18 cellular contexts compared by ENCODE assay signal in the genomic region with DNA sequence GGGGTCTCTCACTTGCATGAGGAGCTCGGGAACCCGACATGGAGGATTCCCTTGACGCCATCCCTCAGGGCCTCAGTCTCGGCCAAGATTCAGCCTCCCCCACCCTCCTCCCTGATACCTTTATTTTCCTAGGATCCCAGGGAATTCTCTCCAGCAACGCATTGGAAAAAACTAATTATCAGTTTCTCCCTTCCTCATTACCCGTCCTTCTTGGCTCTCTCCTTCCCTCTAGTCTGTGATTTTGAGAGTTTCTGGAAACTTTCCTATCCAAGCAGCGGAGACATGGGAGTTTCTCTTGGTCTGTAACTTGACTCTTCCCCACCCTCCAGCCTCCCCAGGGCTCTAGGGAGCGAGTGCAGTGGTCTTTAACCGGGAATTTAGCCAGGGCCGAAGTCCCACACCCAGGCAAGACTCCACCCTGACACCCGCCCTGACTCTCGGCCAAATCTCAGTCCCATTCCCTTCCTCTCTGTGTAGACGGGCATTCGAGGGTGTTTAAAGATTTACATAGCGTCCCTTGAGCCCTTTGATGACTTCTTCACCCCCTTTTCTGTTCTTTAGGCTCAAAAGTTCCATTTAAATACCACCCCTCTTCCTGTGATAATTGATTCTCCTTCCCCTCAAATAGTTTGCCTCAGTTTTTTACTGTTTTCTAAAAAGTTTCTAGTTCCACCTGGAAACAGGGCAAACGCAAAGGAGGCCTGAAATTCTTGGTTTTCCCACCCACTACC. TPM values are rescaled to one million over a fixed set of nuclear protein-coding genes. Genes with fewer than 3 reads are reported as not detected.
A peak's percentile ranks its signal among the peaks of the same experiment; 100 is the strongest.
DNase-seq lines count a peak whose midpoint lies in the region; ATAC-seq, FAIRE-seq and TF ChIP-seq lines count a peak whose summit lies in the region.
"Had no signal": no experiment of that assay in that cellular context is flagged by ENCODE, and none has a peak within 500 bp of the region (broad histone marks: within the 10 kb centered on the region; RNA-seq: fewer than 3 reads in every experiment).

No MANE protein-coding gene starts in this region.

- peak overlapping the region; percentile 41; the same call in 1 of the 2 replicates for H2AFZ ChIP-seq in Karpas-422 (ENCODE audit: low read length)
- H2AFZ ChIP-seq in K562 (ENCODE audit: low read depth, low read length), result peak overlapping the region; percentile 56
- no peak overlapping the region for H2AFZ ChIP-seq in PC-9

- intact Hi-C loops in K562 (cut with micrococcal nuclease) (no loop called here), testis (cut with DNase I; ENCODE audit: low total_unique reads) (no loop called here), PC-9 (cut with micrococcal nuclease; ENCODE audit: unreplicated experiment) (no loop called here)

- BruUV-seq in K562 (replicated peaks; lab: Mats Ljungman, UMichigan), result no TSS peak
- BruUV-seq in PC-9 (replicated peaks; lab: Mats Ljungman, UMichigan), result no TSS peak

- CTCF ChIA-PET in K562 (lab: Yijun Ruan, JAX; ENCODE audit: low intra/inter-chr PET ratio) (no interaction called here), PC-9 (lab: Charles Lee) (interaction anchor here (0.6 kb wide), 1 partner anchor 285 kb away, joined by 8 read pairs; a partner anchor contains a TSS)

- WGBS in K562 (ENCODE audit: insufficient coverage, low coverage, missing lambda C conversion rate), result 12% methylated on average over 16 of the region's 16 CpGs
- WGBS in testis, 2 donors, result 12 to 20% methylated on average over 16 of the region's 16 CpGs

- POLR2A ChIA-PET in K562 (lab: Yijun Ruan, JAX), result interaction anchor here (1.0 to 1.1 kb wide), 2 partner anchors 10 to 12 kb away, joined by 3 read pairs; no protein-coding TSS in a partner anchor
- POLR2A ChIA-PET in PC-9 (lab: Charles Lee; ENCODE audit: unreplicated experiment), result no interaction called here

- H3K4me1 ChIP-seq in Karpas-422 (ENCODE audit: low read length) (peaks cover 31% of the 10 kb centered on the region), K562 (replicated peaks in 1 of 2; ENCODE audit: control insufficient read depth in 2 of 2, insufficient read depth in 2 of 2, low read length in 2 of 2) (peaks cover 0 to 5% of the 10 kb centered on the region in 2 experiments; a peak in 3 of 5 replicates), muscle layer of duodenum (ENCODE audit: control insufficient read depth in 1 of 2, insufficient read depth in 2 of 2, low read length in 2 of 2) (peaks cover 0 to 5% of the 10 kb centered on the region in 2 donors), testis (peaks cover 4% of the 10 kb centered on the region), PC-9 (replicated peaks; ENCODE audit: insufficient read depth) (no peaks in the 10 kb centered on the region)

- no peak; the same call in 2 of the 3 replicates for ATAC-seq in K562
- ATAC-seq in HG02642 (IDR thresholded peaks at IDR 0.05; ENCODE audit: poor library complexity, unreplicated experiment), result no peak
- ATAC-seq in GM18870 (IDR thresholded peaks at IDR 0.05; ENCODE audit: unreplicated experiment), result no peak
- ATAC-seq: left colon had no signal

- TF ChIP-seq POLR2A in K562 (conservative IDR thresholded peaks at IDR 0.05), result no peak
- TF ChIP-seq POLR2A in testis (IDR thresholded peaks at IDR 0.05), result no peak

- no peaks in the 10 kb centered on the region for H3K27me3 ChIP-seq in Karpas-422 (ENCODE audit: low read length)
- H3K27me3 ChIP-seq in K562 (ENCODE audit: control insufficient read depth in 2 of 2, insufficient read depth in 2 of 2, low read length in 2 of 2), result peaks cover 12 to 13% of the 10 kb centered on the region in 2 experiments; a peak in 3 of 5 replicates
- peaks cover 28% of the 10 kb centered on the region for H3K27me3 ChIP-seq in muscle layer of duodenum (ENCODE audit: low read depth, low read length)
- no peaks in the 10 kb centered on the region for H3K27me3 ChIP-seq in testis
- peaks cover 30% of the 10 kb centered on the region for H3K27me3 ChIP-seq in PC-9 (ENCODE audit: insufficient read depth, low read depth)

- no peak for TF ChIP-seq EP300 in K562 (IDR thresholded peaks at IDR 0.05; ENCODE audit: low read length)

- H3K4me3 ChIP-seq in Karpas-422 (ENCODE audit: low read length) (no peak overlapping the region), K562 (no peak overlapping the region), muscle layer of duodenum (ENCODE audit: low read depth in 1 of 2, low read length in 2 of 2) (peak overlapping the region in 1 of 2 donors; percentile 3), testis (peak overlapping the region in 1 of 2 donors; percentile 26), PC-9 (no peak overlapping the region)
- H3K4me3 ChIP-seq: BLaER1, sigmoid colon, uterus had no signal

- H3K36me3 ChIP-seq in Karpas-422 (ENCODE audit: insufficient read depth, low read length) (no peaks in the 10 kb centered on the region), K562 (ENCODE audit: control insufficient read depth, insufficient read depth, low read length) (no peaks in the 10 kb centered on the region), muscle layer of duodenum (ENCODE audit: control insufficient read depth in 1 of 2, insufficient read depth in 2 of 2, low read length in 2 of 2) (no peaks in the 10 kb centered on the region), testis (ENCODE audit: low read depth, missing control alignments) (no peaks in the 10 kb centered on the region), PC-9 (ENCODE audit: low read depth) (no peaks in the 10 kb centered on the region)
- H3K36me3 ChIP-seq: BLaER1, sigmoid colon, uterus had no signal

- no peak for FAIRE-seq in K562 (lab: Jason Lieb, UNC)

- no peak for TF ChIP-seq RAD21 in K562 (CRISPR knock-in tag; conservative IDR thresholded peaks at IDR 0.05 in 1 of 2, IDR thresholded peaks at IDR 0.05 in 1 of 2)

- H3K79me2 ChIP-seq in Karpas-422 (ENCODE audit: low read length) (no peaks in the 10 kb centered on the region), K562 (ENCODE audit: control insufficient read depth, insufficient read depth, low read length) (no peaks in the 10 kb centered on the region), PC-9 (ENCODE audit: low read depth) (no peaks in the 10 kb centered on the region)

- H3K9ac ChIP-seq in Karpas-422 (ENCODE audit: low read length) (no peak overlapping the region), K562 (ENCODE audit: insufficient read depth in 1 of 2, low read depth in 2 of 2, low read length in 2 of 2) (no peak overlapping the region)
- H3K9ac ChIP-seq: BLaER1 had no signal

- H3K4me2 ChIP-seq in Karpas-422 (ENCODE audit: low read depth, low read length, poor library complexity, severe bottlenecking), result peak overlapping the region; percentile 36
- peak overlapping the region; percentile 27; the same call in 1 of the 2 replicates for H3K4me2 ChIP-seq in K562 (ENCODE audit: insufficient read depth, low read length)
- no peak overlapping the region for H3K4me2 ChIP-seq in PC-9
- H3K4me2 ChIP-seq: BLaER1 had no signal

- H3K9me2 ChIP-seq in Karpas-422 (replicated peaks; ENCODE audit: insufficient read depth, low read length) (no peaks in the 10 kb centered on the region), PC-9 (ENCODE audit: insufficient read depth) (no peaks in the 10 kb centered on the region)

- DNase-seq in Karpas-422 (no peak), K562 (ENCODE audit: extremely low read depth in 1 of 4, low spot score in 3 of 4) (no peak), testis (peak; percentile 69), PC-9 (no peak)
- DNase-seq: activated effector memory CD4-positive, alpha-beta T cell treated with Interleukin-2 at 50 U/mL for 16 hours; anterior cingulate cortex; cortex of kidney; hypothalamus; left colon; naive B cell; NCI-H1436 treated with DMSO at 0.1 percent for 48 hours; sigmoid colon; stimulated activated CD4-positive, alpha-beta T cell treated with anti-CD3 and anti-CD28 coated beads, Interleukin-4, amount 100 ng/mL, for 24 hours; uterus had no signal

- H3F3A ChIP-seq in PC-9 (ENCODE audit: insufficient read depth, low read depth), result no peaks in the 10 kb centered on the region

- H3K27ac ChIP-seq in Karpas-422 (ENCODE audit: low read length) (no peak overlapping the region), K562 (ENCODE audit: extremely low read depth, low read depth, low read length) (no peak overlapping the region), muscle layer of duodenum (ENCODE audit: low read length) (peak overlapping the region; percentile 5), testis (peak overlapping the region in 1 of 2 donors; percentile 39), PC-9 (no peak overlapping the region)
- H3K27ac ChIP-seq: BLaER1 had no signal

- H4K20me1 ChIP-seq in Karpas-422 (ENCODE audit: insufficient read depth, low read depth, low read length), result no peaks in the 10 kb centered on the region
- H4K20me1 ChIP-seq in K562 (replicated peaks; ENCODE audit: control insufficient read depth, insufficient read depth, low read length), result no peaks in the 10 kb centered on the region
- no peaks in the 10 kb centered on the region for H4K20me1 ChIP-seq in PC-9 (ENCODE audit: insufficient read depth)

- H3K9me1 ChIP-seq in K562 (ENCODE audit: control insufficient read depth, insufficient read depth, low read length), result no peaks in the 10 kb centered on the region

- TF ChIP-seq CTCF in K562 (IDR thresholded peaks at IDR 0.05 in 2 of 3, conservative IDR thresholded peaks at IDR 0.05 in 1 of 3; ENCODE audit: insufficient read depth in 2 of 3, low read depth in 1 of 3, low read length in 3 of 3), result no peak
- no peak for TF ChIP-seq CTCF in testis (IDR thresholded peaks at IDR 0.05)
- no peak for TF ChIP-seq CTCF in PC-9 (conservative IDR thresholded peaks at IDR 0.05)

- H3K9me3 ChIP-seq in Karpas-422 (ENCODE audit: low read length), result no peaks in the 10 kb centered on the region
- no peaks in the 10 kb centered on the region for H3K9me3 ChIP-seq in K562 (replicated peaks; ENCODE audit: control insufficient read depth, insufficient read depth, low read depth, low read length)
- no peaks in the 10 kb centered on the region for H3K9me3 ChIP-seq in muscle layer of duodenum (ENCODE audit: control insufficient read depth in 1 of 2, low read length in 2 of 2)
- H3K9me3 ChIP-seq in testis, result no peaks in the 10 kb centered on the region
- no peaks in the 10 kb centered on the region for H3K9me3 ChIP-seq in PC-9 (ENCODE audit: insufficient read depth, low read depth)
- H3K9me3 ChIP-seq: sigmoid colon, uterus had no signal

- in situ Hi-C loops in K562 (cut with MboI), result loop anchor here (5.0 kb wide), 1 partner anchor 93 kb away; no protein-coding TSS in a partner anchor

RNA-seq across cellular contexts. Expression of a gene that starts 6.7 kb away (rescaled TPM):
- not detected in 2 replicates for total RNA-seq in Karpas-422 (2014; rRNA removed; shearing (Covaris generic); ENCODE audit: low replicate concordance)
- total RNA-seq in K562 (2011; cell fraction: chromatin; rRNA removed; ENCODE audit: low replicate concordance), result 1.7 and 1.9 TPM in 2 replicates
- 0.83 and 0.92 TPM in 2 replicates for total RNA-seq in K562 (2011; cell fraction: nucleolus; rRNA removed)
- 0.44 and 1.3 TPM in 2 replicates for total RNA-seq in K562 (2011; cell fraction: nucleoplasm; rRNA removed)
- 0.18 and 0.53 TPM in 2 replicates for total RNA-seq in K562 (2014; rRNA removed)
- not detected in 2 replicates for total RNA-seq in K562 (2014; rRNA removed; fragmentation: Illumina TruSeq; extraction: Trizol)
- 0.14 TPM in 1 of 2 replicates, not detected in the other for total RNA-seq in K562 (2015; rRNA removed; fragmentation: Illumina TruSeq; extraction: Trizol)
- total RNA-seq in K562 (2021), result 0.31 and 0.40 TPM in 2 replicates
- polyA plus RNA-seq in K562 (2011; rRNA removed), result not detected in 2 replicates
- polyA plus RNA-seq in K562 (2011; cell fraction: cytosol; rRNA removed), result not detected in 2 replicates
- 0.07 and 0.46 TPM in 2 replicates for polyA plus RNA-seq in K562 (2011; cell fraction: nucleus; rRNA removed)
- polyA plus RNA-seq in K562 (2012), result 0.11 TPM in 1 of 2 replicates, not detected in the other
- polyA plus RNA-seq in K562 (2014; fragmentation: Illumina TruSeq; extraction: Trizol), result 0.10 TPM in 1 of 2 replicates, not detected in the other
- not detected for polyA plus RNA-seq in K562 (2014; fragmentation: Nextera tagmentation; extraction: Ambion mirVana)
- 0.44 TPM in 1 of 2 replicates, not detected in the other for polyA plus RNA-seq in K562 (2014; rRNA removed)
- polyA minus RNA-seq in K562 (2011; rRNA and poly(A)+ RNA removed), result not detected in 2 replicates
- polyA minus RNA-seq in K562 (2011; cell fraction: cytosol; rRNA and poly(A)+ RNA removed), result not detected in 2 replicates
- 0.22 and 0.40 TPM in 2 replicates for polyA minus RNA-seq in K562 (2011; cell fraction: nucleus; rRNA and poly(A)+ RNA removed)
- total RNA-seq in testis, result 1 to 10 TPM; 1.9 to 5.5 TPM
- polyA plus RNA-seq in testis (ENCODE audit: insufficient read depth, low read depth, low replicate concordance), result 1.3 TPM
- 0.61 and 1.8 TPM in 2 replicates for total RNA-seq in PC-9 (2021)
- total RNA-seq: left colon had no signal

RNA-seq across cellular contexts. Expression of a gene that starts 11.3 kb away (rescaled TPM):
- total RNA-seq in Karpas-422 (2014; rRNA removed; shearing (Covaris generic); ENCODE audit: low replicate concordance), result not detected in 2 replicates
- total RNA-seq in K562 (2011; cell fraction: chromatin; rRNA removed; ENCODE audit: low replicate concordance), result 7.1 and 7.3 TPM in 2 replicates
- 2.8 and 3.0 TPM in 2 replicates for total RNA-seq in K562 (2011; cell fraction: nucleolus; rRNA removed)
- 3.9 and 4.4 TPM in 2 replicates for total RNA-seq in K562 (2011; cell fraction: nucleoplasm; rRNA removed)
- 0.73 and 1.00 TPM in 2 replicates for total RNA-seq in K562 (2014; rRNA removed)
- 0.57 and 1.0 TPM in 2 replicates for total RNA-seq in K562 (2014; rRNA removed; fragmentation: Illumina TruSeq; extraction: Trizol)
- total RNA-seq in K562 (2015; rRNA removed; fragmentation: Illumina TruSeq; extraction: Trizol), result 1.4 TPM in 2 replicates
- 3.2 and 4.0 TPM in 2 replicates for total RNA-seq in K562 (2021)
- 2.0 and 2.8 TPM in 2 replicates for polyA plus RNA-seq in K562 (2011; rRNA removed)
- polyA plus RNA-seq in K562 (2011; cell fraction: cytosol; rRNA removed), result 1.5 and 1.8 TPM in 2 replicates
- 4.0 and 6.5 TPM in 2 replicates for polyA plus RNA-seq in K562 (2011; cell fraction: nucleus; rRNA removed)
- polyA plus RNA-seq in K562 (2012), result 2.8 and 3.8 TPM in 2 replicates
- polyA plus RNA-seq in K562 (2014; fragmentation: Illumina TruSeq; extraction: Trizol), result 3.4 and 3.5 TPM in 2 replicates
- polyA plus RNA-seq in K562 (2014; fragmentation: Nextera tagmentation; extraction: Ambion mirVana), result under 1 TPM; 0.06 to 0.13 TPM
- polyA plus RNA-seq in K562 (2014; rRNA removed), result 2.3 and 3.5 TPM in 2 replicates
- polyA minus RNA-seq in K562 (2011; rRNA and poly(A)+ RNA removed), result 1.2 and 1.4 TPM in 2 replicates
- 0.64 and 0.76 TPM in 2 replicates for polyA minus RNA-seq in K562 (2011; cell fraction: cytosol; rRNA and poly(A)+ RNA removed)
- polyA minus RNA-seq in K562 (2011; cell fraction: nucleus; rRNA and poly(A)+ RNA removed), result 0.94 and 2.2 TPM in 2 replicates
- 1 to 10 TPM; 1.9 to 4.0 TPM for total RNA-seq in testis
- polyA plus RNA-seq in testis (ENCODE audit: insufficient read depth, low read depth, low replicate concordance), result 5.4 TPM
- total RNA-seq in PC-9 (2021), result 4.1 and 5.7 TPM in 2 replicates
- total RNA-seq: left colon, sigmoid colon had no signal
- polyA plus RNA-seq: sigmoid colon had no signal

RNA-seq across cellular contexts. Expression of a gene that starts 14.1 kb away (rescaled TPM):
- 7.3 and 9.7 TPM in 2 replicates for total RNA-seq in Karpas-422 (2014; rRNA removed; shearing (Covaris generic); ENCODE audit: low replicate concordance)
- 0.40 and 0.51 TPM in 2 replicates for total RNA-seq in K562 (2011; cell fraction: chromatin; rRNA removed; ENCODE audit: low replicate concordance)
- 0.50 TPM in 1 of 2 replicates, not detected in the other for total RNA-seq in K562 (2011; cell fraction: nucleolus; rRNA removed)
- total RNA-seq in K562 (2011; cell fraction: nucleoplasm; rRNA removed), result 0.53 TPM in 1 of 2 replicates, not detected in the other
- total RNA-seq in K562 (2014; rRNA removed) (0.41 and 0.50 TPM in 2 replicates), K562 (2014; rRNA removed; fragmentation: Illumina TruSeq; extraction: Trizol) (0.25 and 0.41 TPM in 2 replicates), K562 (2015; rRNA removed; fragmentation: Illumina TruSeq; extraction: Trizol) (0.30 and 0.58 TPM in 2 replicates), K562 (2021) (0.75 and 1.1 TPM in 2 replicates), testis (1 to 10 TPM; 3.0 to 3.1 TPM), PC-9 (2021) (3.8 and 4.7 TPM in 2 replicates)
- polyA plus RNA-seq in K562 (2011; rRNA removed) (0.38 and 0.73 TPM in 2 replicates), K562 (2014; fragmentation: Illumina TruSeq; extraction: Trizol) (0.36 and 0.71 TPM in 2 replicates), K562 (2014; fragmentation: Nextera tagmentation; extraction: Ambion mirVana) (under 1 TPM in 1 of 2 experiments, not detected in 1; 0.06 TPM), K562 (2014; rRNA removed) (0.70 and 1.5 TPM in 2 replicates), testis (ENCODE audit: insufficient read depth, low read depth, low replicate concordance) (4.3 TPM)
- 0.27 and 0.48 TPM in 2 replicates for polyA plus RNA-seq in K562 (2011; cell fraction: cytosol; rRNA removed)
- polyA plus RNA-seq in K562 (2011; cell fraction: nucleus; rRNA removed), result 1.7 and 2.0 TPM in 2 replicates
- 0.79 and 1.2 TPM in 2 replicates for polyA plus RNA-seq in K562 (2012)
- not detected in 2 replicates for polyA minus RNA-seq in K562 (2011; rRNA and poly(A)+ RNA removed)
- not detected in 2 replicates for polyA minus RNA-seq in K562 (2011; cell fraction: cytosol; rRNA and poly(A)+ RNA removed)
- polyA minus RNA-seq in K562 (2011; cell fraction: nucleus; rRNA and poly(A)+ RNA removed), result 0.44 TPM in 1 of 2 replicates, not detected in the other

RNA-seq across cellular contexts. Expression of a gene that starts 30.8 kb away (rescaled TPM):
- total RNA-seq in Karpas-422 (2014; rRNA removed; shearing (Covaris generic); ENCODE audit: low replicate concordance), result not detected in 2 replicates
- total RNA-seq in K562 (2011; cell fraction: chromatin; rRNA removed; ENCODE audit: low replicate concordance), result 6.6 and 8.3 TPM in 2 replicates
- total RNA-seq in K562 (2011; cell fraction: nucleolus; rRNA removed), result 2.4 and 3.2 TPM in 2 replicates
- total RNA-seq in K562 (2011; cell fraction: nucleoplasm; rRNA removed), result 2.1 and 2.4 TPM in 2 replicates
- total RNA-seq in K562 (2014; rRNA removed) (0.32 and 0.57 TPM in 2 replicates), K562 (2014; rRNA removed; fragmentation: Illumina TruSeq; extraction: Trizol) (0.62 and 0.80 TPM in 2 replicates), K562 (2015; rRNA removed; fragmentation: Illumina TruSeq; extraction: Trizol) (0.53 and 0.76 TPM in 2 replicates), K562 (2021) (0.72 and 0.95 TPM in 2 replicates), testis (1 to 10 TPM in 1 of 2 donors, under 1 TPM in 1; 0.81 to 1.2 TPM), PC-9 (2021) (3.8 and 4.3 TPM in 2 replicates)
- polyA plus RNA-seq in K562 (2011; rRNA removed) (0.57 TPM in 2 replicates), K562 (2014; fragmentation: Illumina TruSeq; extraction: Trizol) (1.3 and 1.4 TPM in 2 replicates), K562 (2014; fragmentation: Nextera tagmentation; extraction: Ambion mirVana) (under 1 TPM; 0.20 to 0.21 TPM), K562 (2014; rRNA removed) (0.94 and 1.1 TPM in 2 replicates), testis (ENCODE audit: insufficient read depth, low read depth, low replicate concordance) (2.4 TPM)
- 0.29 and 0.31 TPM in 2 replicates for polyA plus RNA-seq in K562 (2011; cell fraction: cytosol; rRNA removed)
- 1.9 and 3.0 TPM in 2 replicates for polyA plus RNA-seq in K562 (2011; cell fraction: nucleus; rRNA removed)
- polyA plus RNA-seq in K562 (2012), result 0.62 and 1.4 TPM in 2 replicates
- 0.11 and 0.42 TPM in 2 replicates for polyA minus RNA-seq in K562 (2011; rRNA and poly(A)+ RNA removed)
- polyA minus RNA-seq in K562 (2011; cell fraction: cytosol; rRNA and poly(A)+ RNA removed), result not detected in 2 replicates
- 0.81 and 0.89 TPM in 2 replicates for polyA minus RNA-seq in K562 (2011; cell fraction: nucleus; rRNA and poly(A)+ RNA removed)
- total RNA-seq: left colon, sigmoid colon had no signal

RNA-seq across cellular contexts. Expression of a gene that starts 39.6 kb away (rescaled TPM):
- total RNA-seq in Karpas-422 (2014; rRNA removed; shearing (Covaris generic); ENCODE audit: low replicate concordance), result not detected in 2 replicates
- 7.4 and 10.3 TPM in 2 replicates for total RNA-seq in K562 (2011; cell fraction: chromatin; rRNA removed; ENCODE audit: low replicate concordance)
- 2.7 and 2.9 TPM in 2 replicates for total RNA-seq in K562 (2011; cell fraction: nucleolus; rRNA removed)
- 2.9 and 3.5 TPM in 2 replicates for total RNA-seq in K562 (2011; cell fraction: nucleoplasm; rRNA removed)
- 10.5 and 13.9 TPM in 2 replicates for total RNA-seq in K562 (2014; rRNA removed)
- 5.7 and 8.0 TPM in 2 replicates for total RNA-seq in K562 (2014; rRNA removed; fragmentation: Illumina TruSeq; extraction: Trizol)
- 10.4 and 10.9 TPM in 2 replicates for total RNA-seq in K562 (2015; rRNA removed; fragmentation: Illumina TruSeq; extraction: Trizol)
- total RNA-seq in K562 (2021), result 9.3 and 9.9 TPM in 2 replicates
- polyA plus RNA-seq in K562 (2011; rRNA removed), result 1.1 and 1.7 TPM in 2 replicates
- polyA plus RNA-seq in K562 (2011; cell fraction: cytosol; rRNA removed), result 3.4 and 8.0 TPM in 2 replicates
- polyA plus RNA-seq in K562 (2011; cell fraction: nucleus; rRNA removed), result 6.2 and 13.4 TPM in 2 replicates
- 8.6 and 12.0 TPM in 2 replicates for polyA plus RNA-seq in K562 (2012)
- polyA plus RNA-seq in K562 (2014; fragmentation: Illumina TruSeq; extraction: Trizol), result 8.8 and 9.9 TPM in 2 replicates
- 1 to 10 TPM; 1.9 to 2.2 TPM for polyA plus RNA-seq in K562 (2014; fragmentation: Nextera tagmentation; extraction: Ambion mirVana)
- polyA plus RNA-seq in K562 (2014; rRNA removed), result 5.1 and 10.4 TPM in 2 replicates
- polyA minus RNA-seq in K562 (2011; rRNA and poly(A)+ RNA removed), result 0.57 and 1.2 TPM in 2 replicates
- 1.7 and 2.6 TPM in 2 replicates for polyA minus RNA-seq in K562 (2011; cell fraction: cytosol; rRNA and poly(A)+ RNA removed)
- polyA minus RNA-seq in K562 (2011; cell fraction: nucleus; rRNA and poly(A)+ RNA removed), result 1.8 and 1.9 TPM in 2 replicates
- 1 to 10 TPM; 6.6 to 7.8 TPM for total RNA-seq in testis
- 2.4 TPM for polyA plus RNA-seq in testis (ENCODE audit: insufficient read depth, low read depth, low replicate concordance)
- 7.5 and 10.2 TPM in 2 replicates for total RNA-seq in PC-9 (2021)
- total RNA-seq: left colon, sigmoid colon had no signal
